1 cellular context compared by ENCODE assay signal in genomic region chr2:207768168-207768890, GRCh38.
TF ChIP-seq lines count a peak whose summit lies in the region.

No MANE protein-coding gene starts in this region.

TF ChIP-seq in HepG2, 621 proteins besides CTCF, POLR2A, EP300 and RAD21 (continued from another document and continues in another):
- TF ChIP-seq ZNF407 (CRISPR knock-in tag; IDR thresholded peaks at IDR 0.05; ENCODE audit: not compliant biosample characterization) (no peak), ZNF24 (IDR thresholded peaks at IDR 0.05) (no peak), ZC3H13 (CRISPR knock-in tag; IDR thresholded peaks at IDR 0.05) (no peak), ZFP41 (CRISPR knock-in tag; IDR thresholded peaks at IDR 0.05; ENCODE audit: borderline replicate concordance) (no peak), NFKB2 (CRISPR knock-in tag; IDR thresholded peaks at IDR 0.05; ENCODE audit: borderline replicate concordance) (no peak; the same call in 1 of the 2 replicates), ZNF777 (CRISPR knock-in tag; IDR thresholded peaks at IDR 0.05) (peak; percentile 61; the same call in 1 of the 2 replicates), ZNF292 (CRISPR knock-in tag; IDR thresholded peaks at IDR 0.05; ENCODE audit: borderline replicate concordance, low read depth) (no peak), ZBED4 (CRISPR knock-in tag; IDR thresholded peaks at IDR 0.05; ENCODE audit: borderline replicate concordance) (peak; percentile 53), MED1 (CRISPR knock-in tag; IDR thresholded peaks at IDR 0.05) (no peak; the same call in 1 of the 2 replicates), KLF15 (CRISPR knock-in tag; IDR thresholded peaks at IDR 0.05; ENCODE audit: borderline replicate concordance) (no peak), E2F5 (CRISPR knock-in tag; conservative IDR thresholded peaks at IDR 0.05) (0 out of 2 replicates have a peak, but pooled peaks have one; percentile 22), RBM39 (IDR thresholded peaks at IDR 0.05; ENCODE audit: low read depth, low read length, poor library complexity, severe bottlenecking) (no peak), KDM5A (IDR thresholded peaks at IDR 0.05; ENCODE audit: borderline replicate concordance, low read length) (peak; percentile 38; the same call in 1 of the 2 replicates), NCOR1 (IDR thresholded peaks at IDR 0.05; ENCODE audit: borderline replicate concordance, low read length) (peak; percentile 33; the same call in 1 of the 2 replicates), ZNF567 (CRISPR knock-in tag; IDR thresholded peaks at IDR 0.05; ENCODE audit: borderline replicate concordance) (no peak), ZNF761 (CRISPR knock-in tag; conservative IDR thresholded peaks at IDR 0.05) (no peak), ZNF577 (CRISPR knock-in tag; IDR thresholded peaks at IDR 0.05; ENCODE audit: borderline replicate concordance, low read depth) (no peak), AHDC1 (CRISPR knock-in tag; IDR thresholded peaks at IDR 0.05; ENCODE audit: borderline replicate concordance) (peak; percentile 56; the same call in 1 of the 2 replicates), ZNF34 (CRISPR knock-in tag; IDR thresholded peaks at IDR 0.05; ENCODE audit: borderline replicate concordance) (no peak; the same call in 1 of the 2 replicates), TCF7L2 (IDR thresholded peaks at IDR 0.05; ENCODE audit: low read depth, low read length) (no peak), ZFP90 (CRISPR knock-in tag; IDR thresholded peaks at IDR 0.05; ENCODE audit: borderline replicate concordance) (no peak; the same call in 1 of the 2 replicates), NFRKB (IDR thresholded peaks at IDR 0.05) (no peak), ZHX1 (CRISPR knock-in tag; IDR thresholded peaks at IDR 0.05; ENCODE audit: low read depth) (no peak), ZMYM3 (CRISPR knock-in tag; IDR thresholded peaks at IDR 0.05) (no peak), ZBTB42 (CRISPR knock-in tag; IDR thresholded peaks at IDR 0.05) (peak; percentile 81)
